Comparison of ENCODE assay signal across 1 cellular context in the genomic region with DNA sequence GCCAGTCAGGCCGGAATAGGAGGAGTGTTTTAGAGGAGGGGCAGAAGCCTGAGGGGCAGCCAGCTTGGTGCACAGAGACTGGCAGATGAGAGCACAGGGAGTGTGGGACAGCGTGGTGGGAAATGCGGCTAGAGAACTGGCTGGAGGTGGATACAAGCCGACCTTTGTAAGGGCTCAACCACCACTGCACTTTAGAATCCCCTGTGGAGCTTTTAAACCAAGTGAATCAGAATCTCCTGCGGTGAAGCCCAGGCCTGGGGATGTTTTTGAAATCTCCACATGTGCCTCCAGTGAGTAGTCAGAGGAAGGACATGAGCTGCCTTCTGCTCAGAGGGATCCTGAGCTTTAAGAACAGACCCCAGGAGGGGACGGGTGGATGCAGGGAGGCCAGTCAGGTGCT.
TF ChIP-seq lines count a peak whose summit lies in the region.

No MANE protein-coding gene starts in this region.

TF ChIP-seq in H1, 55 proteins besides CTCF, POLR2A, EP300 and RAD21 (continued from another document):
- TF ChIP-seq, protein P1, sequence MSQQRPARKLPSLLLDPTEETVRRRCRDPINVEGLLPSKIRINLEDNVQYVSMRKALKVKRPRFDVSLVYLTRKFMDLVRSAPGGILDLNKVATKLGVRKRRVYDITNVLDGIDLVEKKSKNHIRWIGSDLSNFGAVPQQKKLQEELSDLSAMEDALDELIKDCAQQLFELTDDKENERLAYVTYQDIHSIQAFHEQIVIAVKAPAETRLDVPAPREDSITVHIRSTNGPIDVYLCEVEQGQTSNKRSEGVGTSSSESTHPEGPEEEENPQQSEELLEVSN (IDR thresholded peaks at IDR 0.05), result peak; percentile 18; the same call in 1 of the 2 replicates
- no peak for TF ChIP-seq GTF2F1 (IDR thresholded peaks at IDR 0.05; ENCODE audit: borderline replicate concordance, low read depth, low read length)
